Comparison of ENCODE assay signal across 10 cellular contexts in the genomic region with DNA sequence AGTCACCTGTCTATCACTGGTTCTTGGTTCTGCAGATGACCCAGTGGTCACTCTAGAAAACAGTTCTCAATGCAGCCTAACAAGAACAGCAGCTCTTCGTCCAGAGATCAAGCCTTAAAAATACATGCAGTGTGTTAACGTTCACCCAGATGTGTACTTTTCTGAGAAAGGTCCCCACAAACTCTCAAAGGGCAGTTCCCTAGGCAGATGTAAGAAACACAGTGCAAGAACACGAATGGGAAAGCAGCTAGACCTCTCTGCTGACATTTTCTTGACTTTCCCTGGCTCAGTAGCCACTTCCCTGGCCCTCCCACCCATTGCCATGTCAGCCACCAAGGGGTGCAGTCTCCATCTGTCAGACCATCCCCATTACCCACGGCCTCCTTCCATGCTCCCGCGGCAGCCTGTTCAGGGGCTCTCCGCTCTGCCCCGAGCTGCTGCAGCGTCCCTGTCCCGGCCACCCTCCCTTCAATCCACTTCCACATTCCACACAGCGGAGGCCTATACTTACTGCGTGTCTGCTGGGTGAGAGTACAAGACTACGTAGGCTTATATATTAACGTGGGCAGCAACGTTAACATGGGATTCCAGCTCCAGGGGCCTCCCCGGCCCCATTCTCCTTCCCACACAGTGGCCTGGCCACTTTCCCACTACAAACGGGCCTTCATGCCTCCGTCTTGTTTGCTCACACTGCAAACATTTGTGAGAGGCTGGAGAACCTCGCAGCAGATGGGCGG. TPM values are rescaled to one million over a fixed set of nuclear protein-coding genes. Genes with fewer than 3 reads are reported as not detected.
DNase-seq lines count a peak whose midpoint lies in the region; ATAC-seq and TF ChIP-seq lines count a peak whose summit lies in the region.
"Had no signal": no experiment of that assay in that cellular context is flagged by ENCODE, and none has a peak within 500 bp of the region (broad histone marks: within the 10 kb centered on the region; RNA-seq: fewer than 3 reads in every experiment).

No MANE protein-coding gene starts in this region.

- H3K4me3 ChIP-seq in GM23338 = no peak overlapping the region
- H3K4me3 ChIP-seq in coronary artery = peak overlapping the region; percentile 55
- H3K4me3 ChIP-seq in lower lobe of right lung = peak overlapping the region; percentile 17

- no peak overlapping the region for H2AFZ ChIP-seq in GM23338

- no peak overlapping the region for H3K27ac ChIP-seq in GM23338 (ENCODE audit: low read depth)
- H3K27ac ChIP-seq in coronary artery = peak overlapping the region in 1 of 2 donors; percentile 33
- peak overlapping the region; percentile 60 for H3K27ac ChIP-seq in lower lobe of right lung
- H3K27ac ChIP-seq: KMS-11 had no signal

- H3K9me3 ChIP-seq in lower lobe of right lung = no peaks in the 10 kb centered on the region

- intact Hi-C loops in lower lobe of right lung (cut with DNase I) = no loop called here

- ATAC-seq in GM23338 = peak; percentile 24
- ATAC-seq in lower lobe of right lung = peak; percentile 65 to 66
- ATAC-seq in stimulated activated naive B cell treated with anti-CD40 and anti-IgM and Interleukin-4, amounts not matched to agents 10 μg/mL and 1 μg/mL and 100 μg/mL, for 72 hours (replicated peaks) = no peak
- ATAC-seq in HG03025 (IDR thresholded peaks at IDR 0.05; ENCODE audit: low FRiP score, unreplicated experiment) = no peak
- no peak for ATAC-seq in HG03521 (IDR thresholded peaks at IDR 0.05; ENCODE audit: unreplicated experiment)
- ATAC-seq: activated naive CD4-positive, alpha-beta T cell treated with anti-CD3 and anti-CD28 coated beads, Interleukin-2, amount 50 U/mL, for 72 hours had no signal

- H3K4me1 Mint-ChIP-seq in GM23338 = peaks cover 72% of the 10 kb centered on the region
- peaks cover 64 to 96% of the 10 kb centered on the region in 2 donors for H3K4me1 Mint-ChIP-seq in stimulated activated naive B cell treated with anti-CD40 and anti-IgM and Interleukin-4, amounts not matched to agents 10 μg/mL and 1 μg/mL and 100 μg/mL, for 72 hours

- no peaks in the 10 kb centered on the region for H3K9me2 ChIP-seq in GM23338 (ENCODE audit: insufficient read depth)

- peaks cover 82% of the 10 kb centered on the region for H3K79me2 ChIP-seq in GM23338 (replicated peaks; ENCODE audit: insufficient read depth)

- peaks cover 2% of the 10 kb centered on the region for H3K27me3 Mint-ChIP-seq in GM23338 (ENCODE audit: insufficient read depth, low read depth, poor library complexity)
- no peaks in the 10 kb centered on the region for H3K27me3 Mint-ChIP-seq in stimulated activated naive B cell treated with anti-CD40 and anti-IgM and Interleukin-4, amounts not matched to agents 10 μg/mL and 1 μg/mL and 100 μg/mL, for 72 hours

- H3K4me3 Mint-ChIP-seq in GM23338 = no peak overlapping the region
- H3K4me3 Mint-ChIP-seq in stimulated activated naive B cell treated with anti-CD40 and anti-IgM and Interleukin-4, amounts not matched to agents 10 μg/mL and 1 μg/mL and 100 μg/mL, for 72 hours = no peak overlapping the region

- peaks cover 68% of the 10 kb centered on the region for H3K4me1 ChIP-seq in GM23338 (ENCODE audit: insufficient read depth)
- H3K4me1 ChIP-seq in lower lobe of right lung = peaks cover 84% of the 10 kb centered on the region

- H3K36me3 Mint-ChIP-seq in GM23338 (ENCODE audit: low read depth) = no peaks in the 10 kb centered on the region
- H3K36me3 Mint-ChIP-seq in stimulated activated naive B cell treated with anti-CD40 and anti-IgM and Interleukin-4, amounts not matched to agents 10 μg/mL and 1 μg/mL and 100 μg/mL, for 72 hours = peaks cover 10 to 43% of the 10 kb centered on the region in 2 donors
- H3K36me3 Mint-ChIP-seq: activated naive CD4-positive, alpha-beta T cell treated with anti-CD3 and anti-CD28 coated beads, Interleukin-2, amount 50 U/mL, for 72 hours had no signal

- H3K27me3 ChIP-seq in GM23338 (ENCODE audit: insufficient read depth) (no peaks in the 10 kb centered on the region), lower lobe of right lung (ENCODE audit: low read depth) (no peaks in the 10 kb centered on the region)

- H3F3A ChIP-seq in GM23338 (replicated peaks; ENCODE audit: low read depth) = peaks cover 15% of the 10 kb centered on the region

- peak overlapping the region; percentile 32 for H3K27ac Mint-ChIP-seq in GM23338
- peak overlapping the region; percentile 79 for H3K27ac Mint-ChIP-seq in stimulated activated naive B cell treated with anti-CD40 and anti-IgM and Interleukin-4, amounts not matched to agents 10 μg/mL and 1 μg/mL and 100 μg/mL, for 72 hours

- TF ChIP-seq CTCF in GM23338 (conservative IDR thresholded peaks at IDR 0.05; ENCODE audit: low read depth in 2 of 2) = no peak
- no peak for TF ChIP-seq CTCF in coronary artery (IDR thresholded peaks at IDR 0.05)
- no peak for TF ChIP-seq CTCF in lower lobe of right lung (IDR thresholded peaks at IDR 0.05)

- no peaks in the 10 kb centered on the region for H3K9me3 Mint-ChIP-seq in GM23338
- H3K9me3 Mint-ChIP-seq in stimulated activated naive B cell treated with anti-CD40 and anti-IgM and Interleukin-4, amounts not matched to agents 10 μg/mL and 1 μg/mL and 100 μg/mL, for 72 hours = no peaks in the 10 kb centered on the region
- H3K9me3 Mint-ChIP-seq: activated naive CD4-positive, alpha-beta T cell treated with anti-CD3 and anti-CD28 coated beads, Interleukin-2, amount 50 U/mL, for 72 hours had no signal

- H3K36me3 ChIP-seq in GM23338 (ENCODE audit: insufficient read depth) (no peaks in the 10 kb centered on the region), lower lobe of right lung (no peaks in the 10 kb centered on the region)

- H4K20me1 ChIP-seq in GM23338 (replicated peaks; ENCODE audit: insufficient read depth) = no peaks in the 10 kb centered on the region

- no peak for DNase-seq in GM23338 (ENCODE audit: low spot score)
- no peak for DNase-seq in coronary artery (ENCODE audit: low spot score)
- peak; percentile 58 for DNase-seq in lower lobe of right lung
- DNase-seq in stimulated activated naive B cell treated with anti-CD40 and anti-IgM and Interleukin-4, amounts not matched to agents 10 μg/mL and 1 μg/mL and 100 μg/mL, for 72 hours = no peak
- no peak for DNase-seq in NCI-H345 (lab: John Stamatoyannopoulos, UW)
- DNase-seq in SIG-M5 (lab: John Stamatoyannopoulos, UW) = no peak

- H3K4me2 ChIP-seq in GM23338 = no peak overlapping the region
- H3K4me2 ChIP-seq: KMS-11 had no signal

TF ChIP-seq in GM23338, 12 proteins besides CTCF, POLR2A, EP300 and RAD21 (continues in another document):
- TF ChIP-seq, protein P1, sequence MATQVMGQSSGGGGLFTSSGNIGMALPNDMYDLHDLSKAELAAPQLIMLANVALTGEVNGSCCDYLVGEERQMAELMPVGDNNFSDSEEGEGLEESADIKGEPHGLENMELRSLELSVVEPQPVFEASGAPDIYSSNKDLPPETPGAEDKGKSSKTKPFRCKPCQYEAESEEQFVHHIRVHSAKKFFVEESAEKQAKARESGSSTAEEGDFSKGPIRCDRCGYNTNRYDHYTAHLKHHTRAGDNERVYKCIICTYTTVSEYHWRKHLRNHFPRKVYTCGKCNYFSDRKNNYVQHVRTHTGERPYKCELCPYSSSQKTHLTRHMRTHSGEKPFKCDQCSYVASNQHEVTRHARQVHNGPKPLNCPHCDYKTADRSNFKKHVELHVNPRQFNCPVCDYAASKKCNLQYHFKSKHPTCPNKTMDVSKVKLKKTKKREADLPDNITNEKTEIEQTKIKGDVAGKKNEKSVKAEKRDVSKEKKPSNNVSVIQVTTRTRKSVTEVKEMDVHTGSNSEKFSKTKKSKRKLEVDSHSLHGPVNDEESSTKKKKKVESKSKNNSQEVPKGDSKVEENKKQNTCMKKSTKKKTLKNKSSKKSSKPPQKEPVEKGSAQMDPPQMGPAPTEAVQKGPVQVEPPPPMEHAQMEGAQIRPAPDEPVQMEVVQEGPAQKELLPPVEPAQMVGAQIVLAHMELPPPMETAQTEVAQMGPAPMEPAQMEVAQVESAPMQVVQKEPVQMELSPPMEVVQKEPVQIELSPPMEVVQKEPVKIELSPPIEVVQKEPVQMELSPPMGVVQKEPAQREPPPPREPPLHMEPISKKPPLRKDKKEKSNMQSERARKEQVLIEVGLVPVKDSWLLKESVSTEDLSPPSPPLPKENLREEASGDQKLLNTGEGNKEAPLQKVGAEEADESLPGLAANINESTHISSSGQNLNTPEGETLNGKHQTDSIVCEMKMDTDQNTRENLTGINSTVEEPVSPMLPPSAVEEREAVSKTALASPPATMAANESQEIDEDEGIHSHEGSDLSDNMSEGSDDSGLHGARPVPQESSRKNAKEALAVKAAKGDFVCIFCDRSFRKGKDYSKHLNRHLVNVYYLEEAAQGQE (IDR thresholded peaks at IDR 0.05; ENCODE audit: unreplicated experiment) = no peak
- no peak for TF ChIP-seq NANOG (IDR thresholded peaks at IDR 0.05; ENCODE audit: borderline replicate concordance)

RNA-seq across cellular contexts. Expression of gene IRF2, which starts 34.3 kb away (rescaled TPM):
- total RNA-seq in GM23338 (2014; rRNA removed; shearing (Covaris generic)) = 14.1 and 14.7 TPM in 2 replicates
- polyA plus RNA-seq in GM23338 (2016; fragmentation: Nextera tagmentation; extraction: Ambion mirVana) = 13.6 and 15.0 TPM in 2 replicates
- total RNA-seq in lower lobe of right lung = 53.3 TPM

Comparison
In these comparisons a context has a peak if more than half of its experiments do, and no peak if none do; other contexts are left out.
1. ATAC-seq: peak in GM23338 (single experiment) and lower lobe of right lung (2 of 2); none in stimulated activated naive B cell treated with anti-CD40 and anti-IgM and Interleukin-4, amounts not matched to agents 10 μg/mL and 1 μg/mL and 100 μg/mL, for 72 hours (0 of 2), HG03025 (single experiment) and HG03521 (single experiment).